In genomic region chr2:169867579-169867978, GRCh38 we compare ENCODE assay signal across 29 cellular contexts.
"Had no signal": no experiment of that assay in that cellular context is flagged by ENCODE, and none has a peak within 500 bp of the region (broad histone marks: within the 10 kb centered on the region; RNA-seq: fewer than 3 reads in every experiment).

No MANE protein-coding gene starts in this region.

- H3K4me1 ChIP-seq: right lobe of liver had no signal

- H3K9ac ChIP-seq: neural progenitor cell, parathyroid adenoma had no signal

- H3K36me3 Mint-ChIP-seq: natural killer cell; stimulated activated effector memory CD8-positive, alpha-beta T cell treated with anti-CD3 and anti-CD28 coated beads, Interleukin-12 subunit alpha, Interleukin-12 subunit beta, amount 100 ng/mL, for 72 hours had no signal

- H3K27me3 Mint-ChIP-seq: progenitor cell of endocrine pancreas; stimulated activated naive B cell treated with anti-CD40 and anti-IgM and Interleukin-4, amounts not matched to agents 10 μg/mL and 1 μg/mL and 100 μg/mL, for 72 hours; stimulated activated naive CD8-positive, alpha-beta T cell treated with anti-CD3 and anti-CD28 coated beads, Interleukin-15, Interleukin-2, amounts not matched to agents 100 ng/mL and 50 ng/mL, for 24 hours had no signal

- H3K9me3 Mint-ChIP-seq: natural killer cell; nephron; stimulated activated effector memory CD8-positive, alpha-beta T cell treated with anti-CD3 and anti-CD28 coated beads, Interleukin-12 subunit alpha, Interleukin-12 subunit beta, amount 100 ng/mL, for 72 hours; stimulated activated naive B cell treated with anti-CD40 and anti-IgM and Interleukin-4, amounts not matched to agents 10 μg/mL and 1 μg/mL and 100 μg/mL, for 72 hours; stimulated activated naive CD8-positive, alpha-beta T cell treated with anti-CD3 and anti-CD28 coated beads, Interleukin-15, Interleukin-2, amounts not matched to agents 100 ng/mL and 50 ng/mL, for 24 hours had no signal

- H3K9me3 ChIP-seq: ovary, psoas muscle, right lobe of liver, sigmoid colon, stomach, thoracic aorta, thyroid gland, tibial nerve, upper lobe of left lung, vagina had no signal

- DNase-seq: natural killer cell; occipital lobe; ovary; posterior cingulate gyrus; psoas muscle; right cardiac atrium; right lobe of liver; sigmoid colon; small intestine; stimulated activated CD4-positive, alpha-beta T cell treated with anti-CD3 and anti-CD28 coated beads, Interleukin-15, amount 100 ng/mL, for 24 hours; stimulated activated CD4-positive, alpha-beta T cell treated with anti-CD3 and anti-CD28 coated beads, Interleukin-2, amount 100 ng/mL, for 24 hours; stimulated activated CD4-positive, alpha-beta T cell treated with anti-CD3 and anti-CD28 coated beads, Interleukin-2, amount 100 ng/mL, for 48 hours; stimulated activated CD4-positive, alpha-beta T cell treated with anti-CD3 and anti-CD28 coated beads, Interleukin-4, amount 100 ng/mL, for 24 hours; stimulated activated naive B cell treated with anti-CD40 and anti-IgM and Interleukin-4, amounts not matched to agents 10 μg/mL and 1 μg/mL and 100 μg/mL, for 72 hours; stimulated activated naive CD4-positive, alpha-beta T cell treated with Interleukin-2 at 50 U/mL for 16 hours; stomach; trophoblast cell; upper lobe of left lung had no signal

- H3K27me3 ChIP-seq: neural progenitor cell, ovary, right lobe of liver, sigmoid colon, stomach, thyroid gland, tibial nerve, upper lobe of left lung, vagina had no signal

- H3K27ac ChIP-seq: neural progenitor cell, ovary, parathyroid adenoma, psoas muscle, right lobe of liver, sigmoid colon, stomach, thoracic aorta, thyroid gland, tibial nerve, upper lobe of left lung, vagina had no signal

- H3K4me3 Mint-ChIP-seq: natural killer cell; nephron; neural progenitor cell; stimulated activated effector memory CD8-positive, alpha-beta T cell treated with anti-CD3 and anti-CD28 coated beads, Interleukin-12 subunit alpha, Interleukin-12 subunit beta, amount 100 ng/mL, for 72 hours; stimulated activated naive B cell treated with anti-CD40 and anti-IgM and Interleukin-4, amounts not matched to agents 10 μg/mL and 1 μg/mL and 100 μg/mL, for 72 hours; stimulated activated naive CD8-positive, alpha-beta T cell treated with anti-CD3 and anti-CD28 coated beads, Interleukin-15, Interleukin-2, amounts not matched to agents 100 ng/mL and 50 ng/mL, for 24 hours had no signal

- H3K36me3 ChIP-seq: neural progenitor cell, ovary, right lobe of liver, sigmoid colon, stomach, thoracic aorta, thyroid gland, tibial nerve, upper lobe of left lung, vagina had no signal

- FAIRE-seq: urothelium cell line had no signal

- H3K4me2 ChIP-seq: neural progenitor cell had no signal

- H3K27ac Mint-ChIP-seq: natural killer cell; nephron; neural progenitor cell; progenitor cell of endocrine pancreas; stimulated activated effector memory CD8-positive, alpha-beta T cell treated with anti-CD3 and anti-CD28 coated beads, Interleukin-12 subunit alpha, Interleukin-12 subunit beta, amount 100 ng/mL, for 72 hours; stimulated activated naive B cell treated with anti-CD40 and anti-IgM and Interleukin-4, amounts not matched to agents 10 μg/mL and 1 μg/mL and 100 μg/mL, for 72 hours; stimulated activated naive CD8-positive, alpha-beta T cell treated with anti-CD3 and anti-CD28 coated beads, Interleukin-15, Interleukin-2, amounts not matched to agents 100 ng/mL and 50 ng/mL, for 24 hours had no signal

- H2AFZ ChIP-seq: neural progenitor cell, parathyroid adenoma had no signal

- H3K4me3 ChIP-seq: neural progenitor cell, ovary, psoas muscle, right lobe of liver, sigmoid colon, stomach, thoracic aorta, thyroid gland, tibial nerve, upper lobe of left lung, vagina had no signal
